13 cellular contexts compared by ENCODE assay signal in genomic region chr1:17616731-17617279, GRCh38.
"Had no signal": no experiment of that assay in that cellular context is flagged by ENCODE, and none has a peak within 500 bp of the region (broad histone marks: within the 10 kb centered on the region; RNA-seq: fewer than 3 reads in every experiment).

No MANE protein-coding gene starts in this region.

- H3K4me1 ChIP-seq: parathyroid adenoma had no signal

- H3K36me3 ChIP-seq: brain microvascular endothelial cell, upper lobe of right lung had no signal

- ATAC-seq: activated CD8-positive, alpha-beta memory T cell treated with anti-CD3 and anti-CD28 coated beads, Interleukin-2, amount 10 ng/mL, durations not matched to agents 7 days and 5 days; stimulated activated effector memory CD8-positive, alpha-beta T cell treated with anti-CD3 and anti-CD28 coated beads, Interleukin-12 subunit alpha, Interleukin-12 subunit beta, amount 100 ng/mL, for 72 hours; upper lobe of right lung had no signal

- H3K9me3 ChIP-seq: upper lobe of right lung had no signal

- H3K27ac ChIP-seq: brain microvascular endothelial cell, parathyroid adenoma, upper lobe of right lung had no signal

- H3K4me3 ChIP-seq: upper lobe of right lung had no signal

- H3K27me3 ChIP-seq: brain microvascular endothelial cell, upper lobe of right lung had no signal

- DNase-seq: activated CD4-positive, alpha-beta T cell treated with anti-CD3 and anti-CD28 coated beads for 1 hour; activated CD4-positive, alpha-beta T cell treated with anti-CD3 and anti-CD28 coated beads, Interleukin-2, amount 50 U/mL, for 48 hours; activated CD8-positive, alpha-beta memory T cell treated with anti-CD3 and anti-CD28 coated beads, Interleukin-2, amount 10 ng/mL, durations not matched to agents 7 days and 5 days; activated effector memory CD4-positive, alpha-beta T cell treated with Interleukin-2 at 50 U/mL for 16 hours; activated T-cell treated with anti-CD3 and anti-CD28 coated beads, Interleukin-2, amount 50 U/mL, for 24 hours; amniotic stem cell; brain microvascular endothelial cell; kidney; retina; substantia nigra; upper lobe of right lung had no signal
